ENCODE assay signal across 8 cellular contexts in the genomic region with DNA sequence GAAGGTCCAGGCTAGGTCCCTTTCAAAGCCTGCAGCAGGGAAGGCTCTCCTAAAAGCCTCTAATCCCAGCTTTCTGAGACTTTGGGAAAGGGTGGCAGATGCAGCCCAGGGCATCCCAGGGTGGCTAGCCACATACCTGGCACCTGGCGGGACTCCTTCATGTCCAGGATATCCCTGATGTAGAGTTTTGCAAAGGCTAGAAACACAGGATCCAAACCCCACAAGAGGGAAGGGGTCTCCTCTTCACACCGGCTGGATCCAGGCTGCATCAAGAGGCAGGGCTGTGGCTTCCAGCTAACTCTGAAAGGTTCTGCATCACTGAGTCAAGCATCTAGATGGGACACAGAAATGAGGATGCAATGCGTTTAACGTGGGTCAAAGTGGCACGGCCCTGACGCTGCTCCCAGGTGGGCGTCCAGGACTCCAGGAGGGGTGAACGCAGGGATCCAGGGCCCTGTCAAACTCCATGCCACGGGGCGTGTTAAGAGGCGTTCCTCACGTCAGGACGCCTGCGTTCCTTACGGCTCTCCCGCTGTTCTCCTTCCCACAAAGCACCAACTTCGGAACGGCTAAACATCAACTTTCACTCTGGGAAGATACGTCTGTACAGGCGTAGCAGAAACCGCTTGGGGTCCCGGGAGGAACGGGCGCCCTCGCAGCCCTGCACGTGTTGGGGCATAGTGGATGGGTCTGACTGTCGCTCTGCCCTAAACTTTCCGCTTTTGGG. TPM values are rescaled to one million over a fixed set of nuclear protein-coding genes. Genes with fewer than 3 reads are reported as not detected.
DNase-seq lines count a peak whose midpoint lies in the region; TF ChIP-seq lines count a peak whose summit lies in the region.

No MANE protein-coding gene starts in this region.

- peak overlapping the region; percentile 98 for H3K27ac Mint-ChIP-seq in HFFc6

- H3K4me1 Mint-ChIP-seq in HFFc6 (ENCODE audit: low read depth): peaks cover 35% of the 10 kb centered on the region

- H3K4me1 ChIP-seq in iPS-18a (ENCODE audit: control insufficient read depth, low read depth, low read length): peaks cover 14% of the 10 kb centered on the region

- TF ChIP-seq CTCF in HFFc6 (IDR thresholded peaks at IDR 0.05) (no peak), astrocyte of the cerebellum (IDR thresholded peaks at IDR 0.05; ENCODE audit: low read depth, low read length, missing control alignments) (no peak)

- H3K9ac ChIP-seq in iPS-18a (ENCODE audit: low read length): peak overlapping the region; percentile 73

- H3K4me3 ChIP-seq in astrocyte of the cerebellum (ENCODE audit: low read depth, low read length) (peak overlapping the region; percentile 63), iPS-18a (ENCODE audit: low read length) (peak overlapping the region; percentile 88), skin epidermis (peak overlapping the region; percentile 44 to 73 (median 62))

- peaks cover 3% of the 10 kb centered on the region for H3K36me3 ChIP-seq in iPS-18a (ENCODE audit: control insufficient read depth, low read depth, low read length)

- peaks cover 6% of the 10 kb centered on the region for H3K9me3 ChIP-seq in iPS-18a (ENCODE audit: control insufficient read depth, low read depth, low read length)

- DNase-seq in NCI-H2227 (lab: John Stamatoyannopoulos, UW; ENCODE audit: unreplicated experiment) (peak; percentile 42), NCI-H2227 treated with DMSO at 0.1 percent for 48 hours (lab: John Stamatoyannopoulos, UW) (no peak), HFFc6 (no peak), NCI-H146 treated with DMSO at 0.1 percent for 48 hours (lab: John Stamatoyannopoulos, UW; ENCODE audit: unreplicated experiment) (peak; percentile 50), astrocyte of the cerebellum (ENCODE audit: low read depth) (peak; percentile 47)
- DNase-seq in activated CD8-positive, alpha-beta memory T cell treated with anti-CD3 and anti-CD28 coated beads, Interleukin-2, amount 50 U/mL, for 48 hours: no peak

- in situ Hi-C loops in astrocyte of the cerebellum (cut with HindIII; ENCODE audit: low sequenced_read_pairs): no loop called here

- H3K27me3 Mint-ChIP-seq in HFFc6 (ENCODE audit: insufficient read depth): no peaks in the 10 kb centered on the region

- H3K9me3 Mint-ChIP-seq in HFFc6: peaks cover 9% of the 10 kb centered on the region

- H3K27ac ChIP-seq in iPS-18a (ENCODE audit: low read length): peak overlapping the region; percentile 72
- H3K27ac ChIP-seq in skin epidermis: peak overlapping the region; percentile 84 to 99 (median 95)

- H3K4me3 Mint-ChIP-seq in HFFc6: peak overlapping the region; percentile 99

- no peaks in the 10 kb centered on the region for H3K27me3 ChIP-seq in iPS-18a (ENCODE audit: control insufficient read depth, insufficient read depth, low read length)

- peaks cover 23% of the 10 kb centered on the region for H3K36me3 Mint-ChIP-seq in HFFc6 (ENCODE audit: low read depth)

RNA-seq across cellular contexts. Expression of a gene that starts 0.5 kb away (rescaled TPM):
- total RNA-seq in HFFc6 (2021; fragmentation: NEBNext Ultra II Directional; extraction: Animal tissue kit (Norgen Biotek cat#: 25700)): 10 to 100 TPM; 12.1 to 15.6 (median 14.7) TPM

RNA-seq across cellular contexts. Expression of a gene that starts 49.5 kb away (rescaled TPM):
- 10 to 100 TPM; 21.6 to 29.9 (median 27.3) TPM for total RNA-seq in HFFc6 (2021; fragmentation: NEBNext Ultra II Directional; extraction: Animal tissue kit (Norgen Biotek cat#: 25700))

Comparison
In these comparisons a context has a peak if more than half of its experiments do, and no peak if none do; other contexts are left out.
1. DNase-seq: peak in NCI-H2227 (single experiment), NCI-H146 treated with DMSO at 0.1 percent for 48 hours (single experiment) and astrocyte of the cerebellum (single experiment); none in NCI-H2227 treated with DMSO at 0.1 percent for 48 hours (single experiment), HFFc6 (single experiment) and activated CD8-positive, alpha-beta memory T cell treated with anti-CD3 and anti-CD28 coated beads, Interleukin-2, amount 50 U/mL, for 48 hours (single experiment).
2. Peak in every context shown above with its lines, with median percentiles within 50 percentile points of each other: H3K4me3 ChIP-seq.